2 cellular contexts compared by ENCODE assay signal in genomic region chr11:68142028-68142412, GRCh38.
TF ChIP-seq lines count a peak whose summit lies in the region.

No MANE protein-coding gene starts in this region.

TF ChIP-seq in GM12878, 131 proteins besides CTCF, POLR2A, EP300 and RAD21 (continued from another document):
- TF ChIP-seq ETV6 (conservative IDR thresholded peaks at IDR 0.05 in 1 of 2, IDR thresholded peaks at IDR 0.05 in 1 of 2; ENCODE audit: borderline replicate concordance in 1 of 2, low read depth in 1 of 2) (peak in 1 of 2 experiments; percentile 42; a peak in 1 of 4 replicates), BHLHE40 (IDR thresholded peaks at IDR 0.05; ENCODE audit: borderline replicate concordance in 1 of 2, low read depth in 2 of 2, low read length in 1 of 2) (0 out of 4 replicates have a peak, but pooled peaks of 1 of the 2 experiments have one; percentile 9), ATF7 (IDR thresholded peaks at IDR 0.05; ENCODE audit: low read depth) (peak; percentile 28; the same call in 1 of the 2 replicates), RUNX3 (IDR thresholded peaks at IDR 0.05; ENCODE audit: low read length) (peak; percentile 83), SUPT20H (IDR thresholded peaks at IDR 0.05; ENCODE audit: borderline replicate concordance, control insufficient read depth, low read depth, low read length) (no peak), CHD2 (IDR thresholded peaks at IDR 0.05; ENCODE audit: borderline replicate concordance, low read depth, low read length) (no peak), EED (IDR thresholded peaks at IDR 0.05; ENCODE audit: low read depth) (peak; percentile 58; the same call in 1 of the 2 replicates)

TF ChIP-seq in SK-N-SH, 30 proteins besides CTCF, POLR2A, EP300 and RAD21 (continued from another document):
- no peak for TF ChIP-seq REST (IDR thresholded peaks at IDR 0.05; ENCODE audit: low read depth, low read length)
- no peak for TF ChIP-seq EZH2phosphoT487 (IDR thresholded peaks at IDR 0.05; ENCODE audit: borderline replicate concordance, low read depth)
- TF ChIP-seq RXRA (IDR thresholded peaks at IDR 0.05; ENCODE audit: borderline replicate concordance, low read depth), result no peak
- no peak for TF ChIP-seq POLR2AphosphoS5 (IDR thresholded peaks at IDR 0.05; ENCODE audit: low read depth, low read length)
- no peak for TF ChIP-seq MAX (IDR thresholded peaks at IDR 0.05; ENCODE audit: low read depth)
- TF ChIP-seq USF2 (IDR thresholded peaks at IDR 0.05; ENCODE audit: borderline replicate concordance, low read depth, low read length), result no peak
- no peak for TF ChIP-seq YY1 (IDR thresholded peaks at IDR 0.05; ENCODE audit: low read depth)
- TF ChIP-seq FOXM1 (IDR thresholded peaks at IDR 0.05; ENCODE audit: low read depth), result no peak
- no peak for TF ChIP-seq IRF3 (IDR thresholded peaks at IDR 0.05; ENCODE audit: low read depth, low read length)
- TF ChIP-seq NRF1 (IDR thresholded peaks at IDR 0.05; ENCODE audit: low read depth, low read length), result no peak
